In genomic region chr15:78368671-78369070, GRCh38 we compare ENCODE assay signal across 1 cellular context.
TF ChIP-seq lines count a peak whose summit lies in the region.

No MANE protein-coding gene starts in this region.

TF ChIP-seq in A549, 52 proteins besides CTCF, POLR2A, EP300 and RAD21 (continued from another document):
- TF ChIP-seq REST (IDR thresholded peaks at IDR 0.05), result no peak
- no peak for TF ChIP-seq PHF8 (IDR thresholded peaks at IDR 0.05; ENCODE audit: borderline replicate concordance, low read depth)
- TF ChIP-seq ZNF302 (CRISPR knock-in tag; IDR thresholded peaks at IDR 0.05), result no peak
- no peak for TF ChIP-seq KDM1A (IDR thresholded peaks at IDR 0.05; ENCODE audit: low read depth)
- TF ChIP-seq TFCP2L1 (CRISPR knock-in tag; IDR thresholded peaks at IDR 0.05), result no peak
- TF ChIP-seq ZC3H11A (IDR thresholded peaks at IDR 0.05), result no peak
- no peak for TF ChIP-seq USF2 (IDR thresholded peaks at IDR 0.05)
- no peak for TF ChIP-seq HES2 (IDR thresholded peaks at IDR 0.05)
